ENCODE assay signal across 11 cellular contexts in the genomic region with DNA sequence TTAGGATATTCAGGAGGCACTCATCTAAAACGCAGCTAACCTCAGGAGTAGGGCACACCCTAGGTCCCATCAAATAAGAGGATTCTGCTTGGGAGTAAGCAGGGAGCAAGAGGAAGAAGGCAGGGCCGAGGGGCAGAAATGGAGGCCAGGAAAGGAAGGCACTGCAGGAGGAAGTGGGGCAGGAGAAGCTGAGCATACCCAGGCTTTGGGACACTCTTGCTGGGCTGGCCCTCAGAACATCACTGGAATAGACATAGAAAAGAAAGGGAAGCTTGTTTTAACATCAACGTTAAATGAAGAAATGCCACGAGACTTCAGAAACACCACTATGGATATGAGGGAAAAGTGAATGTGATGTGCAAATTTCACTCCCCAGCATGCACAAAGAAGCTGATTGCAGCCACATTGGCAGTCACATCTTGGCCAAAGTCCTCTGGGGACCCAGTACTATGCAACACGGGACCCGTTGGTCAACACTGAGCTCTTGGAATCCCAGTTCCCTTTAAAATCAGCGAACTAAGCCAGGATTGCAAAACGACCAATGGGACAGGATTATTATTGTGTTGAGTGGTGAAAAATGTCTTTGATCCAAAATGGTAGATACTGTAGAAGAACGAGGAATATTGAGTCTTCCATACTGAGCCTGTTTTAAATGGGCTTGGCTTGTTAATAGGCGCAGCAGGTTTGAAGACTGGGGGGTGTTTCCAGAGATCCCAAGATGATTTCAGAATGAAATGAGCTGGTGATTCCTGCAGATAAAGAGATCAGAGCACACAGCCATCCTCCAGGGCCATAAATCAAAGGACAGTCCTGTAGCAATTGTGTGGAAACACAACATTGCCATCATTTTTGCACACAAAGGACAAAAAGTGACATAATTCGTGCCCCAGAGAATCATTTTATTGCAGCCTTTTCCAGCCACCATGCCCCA.
DNase-seq lines count a peak whose midpoint lies in the region; ATAC-seq, FAIRE-seq and TF ChIP-seq lines count a peak whose summit lies in the region.
"Had no signal": no experiment of that assay in that cellular context is flagged by ENCODE, and none has a peak within 500 bp of the region (broad histone marks: within the 10 kb centered on the region; RNA-seq: fewer than 3 reads in every experiment).

No MANE protein-coding gene starts in this region.

- H3K9me3 Mint-ChIP-seq in activated CD4-positive, alpha-beta T cell treated with anti-CD3 and anti-CD28 coated beads for 36 hours (ENCODE audit: low read depth): peaks cover 1% of the 10 kb centered on the region
- H3K9me3 Mint-ChIP-seq in activated CD4-positive, alpha-beta T cell treated with anti-CD3 and anti-CD28 coated beads, Interleukin-2, amount 10 ng/mL, durations not matched to agents 7 days and 5 days: peaks cover 4% of the 10 kb centered on the region
- H3K9me3 Mint-ChIP-seq: central memory CD8-positive, alpha-beta T cell had no signal

- no peak for ATAC-seq in activated CD4-positive, alpha-beta T cell treated with anti-CD3 and anti-CD28 coated beads for 36 hours
- ATAC-seq in GM12878: no peak
- ATAC-seq in left lobe of liver: peak; percentile 14

- intact Hi-C loops in activated CD4-positive, alpha-beta T cell treated with anti-CD3 and anti-CD28 coated beads for 36 hours (cut with DNase I, micrococcal nuclease): no loop called here
- intact Hi-C loops in GM12878 (cut with micrococcal nuclease; ENCODE audit: unreplicated experiment): loop anchor here (1.0 to 5.0 kb wide), 3 partner anchors 251 to 477 kb away; no protein-coding TSS in a partner anchor

- no peaks in the 10 kb centered on the region; the same call in 2 of the 3 replicates for H3K9me3 ChIP-seq in GM12878 (replicated peaks; ENCODE audit: control insufficient read depth, insufficient read depth, low read length)
- H3K9me3 ChIP-seq in MG63: no peaks in the 10 kb centered on the region
- H3K9me3 ChIP-seq: HAP-1 had no signal

- H3K36me3 ChIP-seq in GM12878 (ENCODE audit: control insufficient read depth in 2 of 2, insufficient read depth in 2 of 2, low read length in 1 of 2) (no peaks in the 10 kb centered on the region), MG63 (no peaks in the 10 kb centered on the region)
- H3K36me3 ChIP-seq: HAP-1 had no signal

- H3K27me3 ChIP-seq in GM12878 (replicated peaks in 1 of 2; ENCODE audit: control insufficient read depth in 2 of 2, insufficient read depth in 2 of 2, low read length in 1 of 2) (no peaks in the 10 kb centered on the region), MG63 (no peaks in the 10 kb centered on the region)

- peaks cover 9% of the 10 kb centered on the region for H3K79me2 ChIP-seq in GM12878 (ENCODE audit: control insufficient read depth, insufficient read depth, low read length)

- peak overlapping the region; percentile 55 for H3K27ac Mint-ChIP-seq in activated CD4-positive, alpha-beta T cell treated with anti-CD3 and anti-CD28 coated beads for 36 hours
- H3K27ac Mint-ChIP-seq in activated CD4-positive, alpha-beta T cell treated with anti-CD3 and anti-CD28 coated beads, Interleukin-2, amount 10 ng/mL, durations not matched to agents 7 days and 5 days: no peak overlapping the region

- no peak overlapping the region for H3K4me3 Mint-ChIP-seq in activated CD4-positive, alpha-beta T cell treated with anti-CD3 and anti-CD28 coated beads for 36 hours
- no peak overlapping the region for H3K4me3 Mint-ChIP-seq in activated CD4-positive, alpha-beta T cell treated with anti-CD3 and anti-CD28 coated beads, Interleukin-2, amount 10 ng/mL, durations not matched to agents 7 days and 5 days
- H3K4me3 Mint-ChIP-seq: central memory CD8-positive, alpha-beta T cell had no signal

- WGBS in GM12878 (ENCODE audit: insufficient coverage, insufficient replicate concordance, low lambda C conversion rate, missing lambda C conversion rate): 97% methylated on average over 11 of the region's 11 CpGs

- RAD21 ChIA-PET in GM12878 (lab: Charles Lee; ENCODE audit: unreplicated experiment): interaction anchor here (0.5 to 13.6 kb wide), 22 partner anchors 13 to 477 kb away, joined by 3 to 258 read pairs (median 6); no protein-coding TSS in a partner anchor

- peaks cover 80% of the 10 kb centered on the region for H3K4me1 Mint-ChIP-seq in activated CD4-positive, alpha-beta T cell treated with anti-CD3 and anti-CD28 coated beads for 36 hours
- peaks cover 85% of the 10 kb centered on the region for H3K4me1 Mint-ChIP-seq in activated CD4-positive, alpha-beta T cell treated with anti-CD3 and anti-CD28 coated beads, Interleukin-2, amount 10 ng/mL, durations not matched to agents 7 days and 5 days

- H3K4me1 ChIP-seq in GM12878 (ENCODE audit: control insufficient read depth, insufficient read depth, low read length): peaks cover 84% of the 10 kb centered on the region

- H3K4me2 ChIP-seq in GM12878 (ENCODE audit: control insufficient read depth, insufficient read depth): no peak overlapping the region

- no peak for TF ChIP-seq RAD21 in GM12878 (IDR thresholded peaks at IDR 0.05; ENCODE audit: insufficient read depth, low read depth, low read length)

- H3K27me3 Mint-ChIP-seq in activated CD4-positive, alpha-beta T cell treated with anti-CD3 and anti-CD28 coated beads for 36 hours: no peaks in the 10 kb centered on the region
- no peaks in the 10 kb centered on the region for H3K27me3 Mint-ChIP-seq in activated CD4-positive, alpha-beta T cell treated with anti-CD3 and anti-CD28 coated beads, Interleukin-2, amount 10 ng/mL, durations not matched to agents 7 days and 5 days
- H3K27me3 Mint-ChIP-seq: central memory CD8-positive, alpha-beta T cell had no signal

- FAIRE-seq in GM12878 (lab: Jason Lieb, UNC): no peak

- TF ChIP-seq EP300 in GM12878 (IDR thresholded peaks at IDR 0.05; ENCODE audit: borderline replicate concordance in 1 of 2, control insufficient read depth in 1 of 2, low read depth in 2 of 2, low read length in 2 of 2): no peak

- SMC1A ChIA-PET in GM12878 (lab: Charles Lee; ENCODE audit: uncharacterized antibody, unreplicated experiment): interaction anchor here (0.9 to 13.6 kb wide), 27 partner anchors 10 to 480 kb away, joined by 3 to 229 read pairs (median 6); no protein-coding TSS in a partner anchor

- H4K20me1 ChIP-seq in GM12878 (ENCODE audit: control insufficient read depth, insufficient read depth): no peaks in the 10 kb centered on the region

- H3K27ac ChIP-seq in GM12878 (ENCODE audit: control insufficient read depth, insufficient read depth): peak overlapping the region; percentile 98; the same call in 1 of the 2 replicates
- H3K27ac ChIP-seq in temporal lobe (ENCODE audit: low read depth, low read length): peak overlapping the region; percentile 98

- DNase-seq in activated CD4-positive, alpha-beta T cell treated with anti-CD3 and anti-CD28 coated beads for 36 hours: peak; percentile 3
- DNase-seq in activated CD4-positive, alpha-beta T cell treated with anti-CD3 and anti-CD28 coated beads, Interleukin-2, amount 10 ng/mL, durations not matched to agents 7 days and 5 days: no peak
- DNase-seq in GM12878 (ENCODE audit: low read depth, low spot score) (no peak), left lobe of liver (ENCODE audit: low spot score) (peak; percentile 92), germinal center (ENCODE audit: low spot score) (no peak), NCI-H2081 (lab: John Stamatoyannopoulos, UW) (no peak), MG63 (no peak)
- DNase-seq: activated CD4-positive, alpha-beta T cell treated with anti-CD3 and anti-CD28 coated beads for 48 hours had no signal

- CTCF ChIA-PET in activated CD4-positive, alpha-beta T cell treated with anti-CD3 and anti-CD28 coated beads for 36 hours (lab: Charles Lee): interaction anchor here (0.5 to 1.9 kb wide), 5 partner anchors 10 to 107 kb away, joined by 3 to 4 read pairs (median 3); no protein-coding TSS in a partner anchor
- CTCF ChIA-PET in activated CD4-positive, alpha-beta T cell treated with anti-CD3 and anti-CD28 coated beads, Interleukin-2, amount 10 ng/mL, durations not matched to agents 7 days and 5 days (lab: Charles Lee): interaction anchor here (0.6 to 3.0 kb wide), 13 partner anchors 9 to 1503 kb away, joined by 3 to 14 read pairs (median 3); no protein-coding TSS in a partner anchor
- CTCF ChIA-PET in GM12878 (lab: Yijun Ruan, JAX): interaction anchor here (0.8 to 7.3 kb wide), 18 partner anchors 11 to 477 kb away, joined by 3 to 43 read pairs (median 4); no protein-coding TSS in a partner anchor

- H2AFZ ChIP-seq in GM12878 (ENCODE audit: control insufficient read depth, low read depth, low read length): no peak overlapping the region

- BruUV-seq in GM12878 (replicated peaks; lab: Mats Ljungman, UMichigan): no TSS peak

- POLR2A ChIA-PET in activated CD4-positive, alpha-beta T cell treated with anti-CD3 and anti-CD28 coated beads for 36 hours (lab: Charles Lee): interaction anchor here (0.9 kb wide), 1 partner anchor 13 kb away, joined by 3 read pairs; no protein-coding TSS in a partner anchor
- POLR2A ChIA-PET in activated CD4-positive, alpha-beta T cell treated with anti-CD3 and anti-CD28 coated beads, Interleukin-2, amount 10 ng/mL, durations not matched to agents 7 days and 5 days (lab: Charles Lee): no interaction called here
- POLR2A ChIA-PET in GM12878 (lab: Charles Lee): interaction anchor here (0.6 to 11.5 kb wide), 16 partner anchors 10 to 364 kb away, joined by 3 to 111 read pairs (median 3); no protein-coding TSS in a partner anchor

- no peak for TF ChIP-seq POLR2A in GM12878 (IDR thresholded peaks at IDR 0.05; ENCODE audit: low read depth, low read length)

- H3K36me3 Mint-ChIP-seq in activated CD4-positive, alpha-beta T cell treated with anti-CD3 and anti-CD28 coated beads for 36 hours (ENCODE audit: low read depth): peaks cover 1% of the 10 kb centered on the region
- H3K36me3 Mint-ChIP-seq in activated CD4-positive, alpha-beta T cell treated with anti-CD3 and anti-CD28 coated beads, Interleukin-2, amount 10 ng/mL, durations not matched to agents 7 days and 5 days (ENCODE audit: low read depth): peaks cover 5% of the 10 kb centered on the region

- H3K4me3 ChIP-seq in GM12878 (no peak overlapping the region), MG63 (no peak overlapping the region)
- H3K4me3 ChIP-seq: HAP-1 had no signal

- in situ Hi-C loops in GM12878 (cut with MboI): loop anchor here (5.0 to 10.0 kb wide), 4 partner anchors 36 to 479 kb away; no protein-coding TSS in a partner anchor

- no peak for TF ChIP-seq CTCF in GM12878 (IDR thresholded peaks at IDR 0.05 in 2 of 3, conservative IDR thresholded peaks at IDR 0.05 in 1 of 3; ENCODE audit: control insufficient read depth in 2 of 3, extremely low read depth in 1 of 3, insufficient read depth in 1 of 3, low read depth in 3 of 3, low read length in 3 of 3)

- no peak overlapping the region; the same call in 1 of the 2 replicates for H3K9ac ChIP-seq in GM12878 (ENCODE audit: control insufficient read depth, insufficient read depth, low read length)

Comparison
In these comparisons a context has a peak if more than half of its experiments do, and no peak if none do; other contexts are left out.
1. DNase-seq: peak in activated CD4-positive, alpha-beta T cell treated with anti-CD3 and anti-CD28 coated beads for 36 hours (single experiment) and left lobe of liver (single experiment); none in activated CD4-positive, alpha-beta T cell treated with anti-CD3 and anti-CD28 coated beads, Interleukin-2, amount 10 ng/mL, durations not matched to agents 7 days and 5 days (single experiment), GM12878 (single experiment), germinal center (single experiment), NCI-H2081 (0 of 2) and MG63 (single experiment).